In the genomic region with DNA sequence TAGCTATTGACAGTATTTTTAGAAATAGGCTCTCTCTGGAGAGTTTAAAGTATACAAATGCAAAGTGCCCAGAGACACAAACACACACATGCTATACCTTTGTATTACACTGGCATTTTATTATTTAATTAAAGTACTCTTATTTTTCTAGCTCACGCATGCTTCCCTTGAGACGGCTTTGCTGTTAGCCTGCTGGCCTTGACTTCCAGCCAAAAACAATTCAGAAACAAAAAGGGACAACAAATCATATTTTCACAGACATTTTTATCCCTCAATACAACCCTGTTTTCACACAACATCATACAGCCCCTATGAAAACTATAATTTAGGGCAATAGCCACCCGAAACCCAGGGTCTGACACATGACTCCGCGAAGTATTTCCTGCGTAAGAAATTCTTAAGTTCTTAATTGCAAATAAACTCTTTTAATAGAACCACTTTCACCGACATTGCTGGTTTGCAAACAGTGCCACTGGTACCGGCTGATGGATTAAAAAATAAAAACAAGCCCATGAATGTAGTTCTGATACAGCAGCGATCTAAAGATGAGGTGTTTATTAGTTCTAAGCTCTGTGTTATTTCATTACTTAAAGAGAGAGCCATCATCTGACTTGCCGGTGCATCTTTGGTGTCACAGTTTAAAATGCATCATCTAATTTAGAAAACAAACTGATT, we compare ENCODE assay signal across 10 cellular contexts.
DNase-seq lines count a peak whose midpoint lies in the region; ATAC-seq and TF ChIP-seq lines count a peak whose summit lies in the region.
"Had no signal": no experiment of that assay in that cellular context is flagged by ENCODE, and none has a peak within 500 bp of the region (broad histone marks: within the 10 kb centered on the region; RNA-seq: fewer than 3 reads in every experiment).

No MANE protein-coding gene starts in this region.

- peak overlapping the region; percentile 0; the same call in 1 of the 2 replicates for H3K4me3 ChIP-seq in HAP-1
- H3K4me3 ChIP-seq in SJCRH30 = peak overlapping the region; percentile 55
- peak overlapping the region; percentile 68 for H3K4me3 ChIP-seq in skeletal muscle satellite cell (ENCODE audit: low read length)

- H3K4me1 ChIP-seq in HAP-1 = peaks cover 34% of the 10 kb centered on the region
- peaks cover 28% of the 10 kb centered on the region for H3K4me1 ChIP-seq in SJCRH30
- peaks cover 76% of the 10 kb centered on the region for H3K4me1 ChIP-seq in skeletal muscle satellite cell (ENCODE audit: control insufficient read depth, insufficient read depth, low read length)

- H3K9me3 ChIP-seq in HAP-1 (no peaks in the 10 kb centered on the region), SJCRH30 (replicated peaks) (no peaks in the 10 kb centered on the region), skeletal muscle satellite cell (replicated peaks; ENCODE audit: low read length) (no peaks in the 10 kb centered on the region)

- ATAC-seq in omental fat pad (ENCODE audit: low FRiP score) = no peak

- peak overlapping the region; percentile 71; the same call in 1 of the 2 replicates for H3K27ac ChIP-seq in SJCRH30

- H3K4me2 ChIP-seq in skeletal muscle satellite cell (ENCODE audit: low read length) = peak overlapping the region; percentile 89

- H3K9ac ChIP-seq in skeletal muscle satellite cell (ENCODE audit: low read depth, low read length) = peak overlapping the region; percentile 73

- H3K27me3 ChIP-seq in HAP-1 (ENCODE audit: low read depth) (no peaks in the 10 kb centered on the region), SJCRH30 (no peaks in the 10 kb centered on the region), skeletal muscle satellite cell (ENCODE audit: control insufficient read depth, insufficient read depth, low read length) (no peaks in the 10 kb centered on the region)

- no peak for TF ChIP-seq CTCF in omental fat pad (IDR thresholded peaks at IDR 0.05)

- DNase-seq in HAP-1 (ENCODE audit: low spot score in 2 of 2) = peak; percentile 30 to 64
- no peak for DNase-seq in SJCRH30
- peak; percentile 84 for DNase-seq in glomerular endothelial cell (ENCODE audit: extremely low read depth, low read depth, low spot score)
- DNase-seq in AG20443 (ENCODE audit: low spot score) = no peak
- no peak for DNase-seq in omental fat pad (ENCODE audit: low spot score)
- no peak for DNase-seq in MV-4-11 (lab: John Stamatoyannopoulos, UW)
- DNase-seq in cerebellar nuclear complex (lab: John Stamatoyannopoulos, UW) = no peak
- DNase-seq: activated CD4-positive, alpha-beta T cell treated with anti-CD3 and anti-CD28 coated beads, Interleukin-2, amount 10 ng/mL, durations not matched to agents 7 days and 5 days; NCI-H524 treated with DMSO at 0.1 percent for 48 hours had no signal

- in situ Hi-C loops in HAP-1 (cut with MboI; ENCODE audit: low sequenced_read_pairs) = loop anchor here (25.0 kb wide), 2 partner anchors 184 to 334 kb away; partner anchors contain the start of gene TCF4

- H3K36me3 ChIP-seq in HAP-1 (replicated peaks) (no peaks in the 10 kb centered on the region; the same call in 1 of the 2 replicates), SJCRH30 (no peaks in the 10 kb centered on the region), skeletal muscle satellite cell (ENCODE audit: insufficient read depth, low read length) (no peaks in the 10 kb centered on the region)

Comparison
In these comparisons a context has a peak if more than half of its experiments do, and no peak if none do; other contexts are left out.
1. DNase-seq: peak in HAP-1 (2 of 2) and glomerular endothelial cell (single experiment); none in SJCRH30 (0 of 2), AG20443 (single experiment), omental fat pad (single experiment), MV-4-11 (single experiment) and cerebellar nuclear complex (0 of 2).
2. H3K4me3 ChIP-seq: peak in every context shown above with its lines; median percentile 68 in skeletal muscle satellite cell; 55 in SJCRH30; 0 in HAP-1.